In genomic region chr11:111846063-111846462, GRCh38 we compare ENCODE assay signal across 15 cellular contexts. TPM values are rescaled to one million over a fixed set of nuclear protein-coding genes. Genes with fewer than 3 reads are reported as not detected.
DNase-seq lines count a peak whose midpoint lies in the region; ATAC-seq, FAIRE-seq and TF ChIP-seq lines count a peak whose summit lies in the region.
"Had no signal": no experiment of that assay in that cellular context is flagged by ENCODE, and none has a peak within 500 bp of the region (broad histone marks: within the 10 kb centered on the region; RNA-seq: fewer than 3 reads in every experiment).

No MANE protein-coding gene starts in this region.

- H3K4me1 ChIP-seq in astrocyte (ENCODE audit: insufficient read depth, low read length) (peaks cover 17% of the 10 kb centered on the region), colonic mucosa (no peaks in the 10 kb centered on the region)

- H3K36me3 Mint-ChIP-seq in astrocyte (ENCODE audit: low read depth, unreplicated experiment) = peaks cover 8% of the 10 kb centered on the region

- FAIRE-seq in astrocyte (lab: Jason Lieb, UNC) = no peak
- no peak for FAIRE-seq in H54 (lab: Jason Lieb, UNC)
- FAIRE-seq: endometrium had no signal

- TF ChIP-seq POLR2A in H54 (IDR thresholded peaks at IDR 0.05; ENCODE audit: low read depth, low read length) = no peak

- H3K79me2 ChIP-seq in astrocyte (ENCODE audit: insufficient read depth, low read length) = no peaks in the 10 kb centered on the region

- TF ChIP-seq CTCF in HL-60 (IDR thresholded peaks at IDR 0.05; ENCODE audit: insufficient read depth, low read length) (no peak), astrocyte (IDR thresholded peaks at IDR 0.05; ENCODE audit: insufficient read depth, low read depth, low read length) (no peak), colonic mucosa (IDR thresholded peaks at IDR 0.05) (no peak)

- H3K27me3 Mint-ChIP-seq in astrocyte (ENCODE audit: low read depth, unreplicated experiment) = no peaks in the 10 kb centered on the region
- H3K27me3 Mint-ChIP-seq in stimulated activated naive CD8-positive, alpha-beta T cell treated with anti-CD3 and anti-CD28 coated beads, Interleukin-15, amount 100 ng/mL, for 72 hours = no peaks in the 10 kb centered on the region

- DNase-seq in A172 (ENCODE audit: low spot score) = peak; percentile 5
- no peak for DNase-seq in HL-60 (ENCODE audit: low read depth in 1 of 2, low spot score in 1 of 2)
- DNase-seq in astrocyte (ENCODE audit: low read depth) = peak; percentile 76
- peak; percentile 42 for DNase-seq in kidney tubule cell (ENCODE audit: low spot score)
- no peak for DNase-seq in colonic mucosa
- no peak for DNase-seq in H54 (ENCODE audit: insufficient read length, low spot score)
- no peak for DNase-seq in dedifferentiated amniotic fluid mesenchymal stem cell (ENCODE audit: extremely low spot score)
- DNase-seq in stimulated activated naive CD8-positive, alpha-beta T cell treated with anti-CD3 and anti-CD28 coated beads, Interleukin-15, amount 100 ng/mL, for 72 hours = no peak
- DNase-seq: activated CD4-positive, alpha-beta T cell treated with anti-CD3 and anti-CD28 coated beads, Interleukin-2, amount 50 U/mL, for 4 hours; DMS153; left ventricle myocardium inferior; NCI-H524 treated with DMSO at 0.1 percent for 48 hours had no signal

- H3K27ac ChIP-seq in HL-60 (replicated peaks) (peak overlapping the region; percentile 24), astrocyte (ENCODE audit: low read depth, low read length) (peak overlapping the region; percentile 63), colonic mucosa (no peak overlapping the region)
- H3K27ac ChIP-seq: left ventricle myocardium inferior had no signal

- peaks cover 32% of the 10 kb centered on the region for H3K4me1 Mint-ChIP-seq in astrocyte (ENCODE audit: low read depth, unreplicated experiment)
- no peaks in the 10 kb centered on the region for H3K4me1 Mint-ChIP-seq in stimulated activated naive CD8-positive, alpha-beta T cell treated with anti-CD3 and anti-CD28 coated beads, Interleukin-15, amount 100 ng/mL, for 72 hours

- H3K36me3 ChIP-seq in astrocyte (ENCODE audit: insufficient read depth, low read length) (peaks cover 4% of the 10 kb centered on the region), colonic mucosa (no peaks in the 10 kb centered on the region)

- no peaks in the 10 kb centered on the region for H3K9me3 Mint-ChIP-seq in astrocyte (ENCODE audit: unreplicated experiment)
- no peaks in the 10 kb centered on the region for H3K9me3 Mint-ChIP-seq in stimulated activated naive CD8-positive, alpha-beta T cell treated with anti-CD3 and anti-CD28 coated beads, Interleukin-15, amount 100 ng/mL, for 72 hours
- H3K9me3 Mint-ChIP-seq: nephron had no signal

- H3K27ac Mint-ChIP-seq in astrocyte (ENCODE audit: unreplicated experiment) = peak overlapping the region; percentile 91
- H3K27ac Mint-ChIP-seq in stimulated activated naive CD8-positive, alpha-beta T cell treated with anti-CD3 and anti-CD28 coated beads, Interleukin-15, amount 100 ng/mL, for 72 hours = no peak overlapping the region
- H3K27ac Mint-ChIP-seq: nephron had no signal

- peak overlapping the region; percentile 45 for H3K9ac ChIP-seq in astrocyte (ENCODE audit: low read length)
- H3K9ac ChIP-seq in colonic mucosa (ENCODE audit: low read depth in 2 of 2, low read length in 2 of 2) = no peak overlapping the region

- no peak overlapping the region for H3K4me3 Mint-ChIP-seq in astrocyte (ENCODE audit: unreplicated experiment)
- no peak overlapping the region for H3K4me3 Mint-ChIP-seq in stimulated activated naive CD8-positive, alpha-beta T cell treated with anti-CD3 and anti-CD28 coated beads, Interleukin-15, amount 100 ng/mL, for 72 hours
- H3K4me3 Mint-ChIP-seq: nephron had no signal

- H3K4me2 ChIP-seq in astrocyte (ENCODE audit: low read length) = peak overlapping the region; percentile 53

- ATAC-seq in stimulated activated naive CD8-positive, alpha-beta T cell treated with anti-CD3 and anti-CD28 coated beads, Interleukin-15, amount 100 ng/mL, for 72 hours = no peak

- H3K27me3 ChIP-seq in HL-60 (ENCODE audit: insufficient read depth, poor library complexity, severe bottlenecking) = no peaks in the 10 kb centered on the region
- no peaks in the 10 kb centered on the region for H3K27me3 ChIP-seq in astrocyte (ENCODE audit: insufficient read depth, low read length)
- H3K27me3 ChIP-seq in colonic mucosa = no peaks in the 10 kb centered on the region

- H4K20me1 ChIP-seq in astrocyte (ENCODE audit: insufficient read depth, low read length) = no peaks in the 10 kb centered on the region

- H3K9me3 ChIP-seq in astrocyte (ENCODE audit: insufficient read depth, low read depth, low read length) (no peaks in the 10 kb centered on the region), colonic mucosa (no peaks in the 10 kb centered on the region)
- H3K9me3 ChIP-seq: left ventricle myocardium inferior had no signal

- intact Hi-C loops in colonic mucosa (cut with DNase I) = loop anchor here (5.0 kb wide), 1 partner anchor 249 kb away; no protein-coding TSS in a partner anchor

- no peak overlapping the region for H2AFZ ChIP-seq in astrocyte (ENCODE audit: low read depth, low read length)

- H3K4me3 ChIP-seq in HL-60 (replicated peaks; ENCODE audit: insufficient read depth, low read length) = no peak overlapping the region
- no peak overlapping the region for H3K4me3 ChIP-seq in astrocyte (ENCODE audit: insufficient read depth, low read depth, low read length)
- no peak overlapping the region for H3K4me3 ChIP-seq in colonic mucosa
- H3K4me3 ChIP-seq: left ventricle myocardium inferior, skin epidermis had no signal

RNA-seq across cellular contexts. Expression of gene ALG9, which starts 25.3 kb away (rescaled TPM):
- total RNA-seq in A172 (2014; rRNA removed; shearing (Covaris generic)) = 20.2 and 24.7 TPM in 2 replicates
- 24.9 and 31.1 TPM in 2 replicates for total RNA-seq in astrocyte
- total RNA-seq in colonic mucosa = 10 to 100 TPM; 23.2 to 25.2 TPM

RNA-seq across cellular contexts. Expression of gene FDXACB1, which starts 32.9 kb away (rescaled TPM):
- total RNA-seq in A172 (2014; rRNA removed; shearing (Covaris generic)) = 1.5 and 3.4 TPM in 2 replicates
- total RNA-seq in astrocyte (1.7 and 2.6 TPM in 2 replicates), colonic mucosa (1 to 10 TPM; 1.6 to 2.1 TPM)

RNA-seq across cellular contexts. Expression of gene CFAP68, which starts 33.3 kb away (rescaled TPM):
- total RNA-seq in A172 (2014; rRNA removed; shearing (Covaris generic)) = 15.0 and 16.6 TPM in 2 replicates
- 18.4 and 18.8 TPM in 2 replicates for total RNA-seq in astrocyte
- 10 to 100 TPM; 18.8 to 20.0 TPM for total RNA-seq in colonic mucosa

Comparison
In these comparisons a context has a peak if more than half of its experiments do, and no peak if none do; other contexts are left out.
1. DNase-seq: peak in A172 (single experiment), astrocyte (single experiment) and kidney tubule cell (single experiment); none in HL-60 (0 of 2), colonic mucosa (single experiment), H54 (single experiment), dedifferentiated amniotic fluid mesenchymal stem cell (single experiment) and stimulated activated naive CD8-positive, alpha-beta T cell treated with anti-CD3 and anti-CD28 coated beads, Interleukin-15, amount 100 ng/mL, for 72 hours (0 of 2).